In genomic region chr6:127457444-127458064, GRCh38 we compare ENCODE assay signal across 10 cellular contexts. TPM values are rescaled to one million over a fixed set of nuclear protein-coding genes. Genes with fewer than 3 reads are reported as not detected.
DNase-seq lines count a peak whose midpoint lies in the region; ATAC-seq and TF ChIP-seq lines count a peak whose summit lies in the region.
"Had no signal": no experiment of that assay in that cellular context is flagged by ENCODE, and none has a peak within 500 bp of the region (broad histone marks: within the 10 kb centered on the region; RNA-seq: fewer than 3 reads in every experiment).

No MANE protein-coding gene starts in this region.

- no peaks in the 10 kb centered on the region for H3K36me3 Mint-ChIP-seq in activated CD4-positive, alpha-beta T cell treated with anti-CD3 and anti-CD28 coated beads for 36 hours (ENCODE audit: low read depth)

- intact Hi-C loops in activated CD4-positive, alpha-beta T cell treated with anti-CD3 and anti-CD28 coated beads for 36 hours (cut with DNase I, micrococcal nuclease) = no loop called here

- no peak overlapping the region for H3K4me3 ChIP-seq in SJSA1
- H3K4me3 ChIP-seq in fibroblast of villous mesenchyme (ENCODE audit: low read depth, low read length) = no peak overlapping the region

- no peak for ATAC-seq in GM19455 (IDR thresholded peaks at IDR 0.05; ENCODE audit: unreplicated experiment)
- no peak for ATAC-seq in activated CD4-positive, alpha-beta T cell treated with anti-CD3 and anti-CD28 coated beads for 36 hours

- H3K27me3 ChIP-seq in SJSA1 (replicated peaks) = no peaks in the 10 kb centered on the region

- no peaks in the 10 kb centered on the region for H3K36me3 ChIP-seq in SJSA1

- H3K4me3 Mint-ChIP-seq in activated CD4-positive, alpha-beta T cell treated with anti-CD3 and anti-CD28 coated beads for 36 hours = no peak overlapping the region

- POLR2A ChIA-PET in activated CD4-positive, alpha-beta T cell treated with anti-CD3 and anti-CD28 coated beads for 36 hours (lab: Charles Lee) = no interaction called here

- CTCF ChIA-PET in activated CD4-positive, alpha-beta T cell treated with anti-CD3 and anti-CD28 coated beads for 36 hours (lab: Charles Lee) = interaction anchor here (0.6 to 0.8 kb wide), 2 partner anchors 9 to 521 kb away, joined by 3 read pairs; no protein-coding TSS in a partner anchor

- H3K9me3 ChIP-seq in SJSA1 (replicated peaks) = no peaks in the 10 kb centered on the region

- peaks cover 19% of the 10 kb centered on the region for H3K4me1 ChIP-seq in SJSA1 (replicated peaks)

- H3K4me1 Mint-ChIP-seq in activated CD4-positive, alpha-beta T cell treated with anti-CD3 and anti-CD28 coated beads for 36 hours = no peaks in the 10 kb centered on the region

- H3K27ac ChIP-seq in SJSA1 = 0 out of 2 replicates have a peak overlapping the region, but pooled peaks have one; percentile 2

- H3K27me3 Mint-ChIP-seq in activated CD4-positive, alpha-beta T cell treated with anti-CD3 and anti-CD28 coated beads for 36 hours = peaks cover 3% of the 10 kb centered on the region

- no peak for TF ChIP-seq CTCF in fibroblast of villous mesenchyme (IDR thresholded peaks at IDR 0.05; ENCODE audit: insufficient read depth, low read depth, low read length)

- DNase-seq in EL = peak; percentile 60
- no peak for DNase-seq in SJSA1 (ENCODE audit: low read depth in 1 of 2, low spot score in 2 of 2)
- peak; percentile 82 for DNase-seq in fibroblast of villous mesenchyme (ENCODE audit: low read depth)
- DNase-seq in putamen (ENCODE audit: low spot score) = peak; percentile 57
- DNase-seq in HT-29 (ENCODE audit: low spot score) = no peak
- no peak for DNase-seq in activated CD4-positive, alpha-beta T cell treated with anti-CD3 and anti-CD28 coated beads for 36 hours
- DNase-seq in stimulated activated CD4-positive, alpha-beta T cell treated with anti-CD3 and anti-CD28 coated beads, Interleukin-12 subunit alpha, Interleukin-12 subunit beta, amount 100 ng/mL, for 4 hours = no peak
- DNase-seq: amniotic stem cell, NCI-H187 treated with DMSO at 0.1 percent for 48 hours had no signal

- no peak overlapping the region for H3K27ac Mint-ChIP-seq in activated CD4-positive, alpha-beta T cell treated with anti-CD3 and anti-CD28 coated beads for 36 hours

- no peaks in the 10 kb centered on the region for H3K9me3 Mint-ChIP-seq in activated CD4-positive, alpha-beta T cell treated with anti-CD3 and anti-CD28 coated beads for 36 hours (ENCODE audit: low read depth)

RNA-seq across cellular contexts. Expression of gene KIAA0408, which starts 1.6 kb away (rescaled TPM):
- 5.1 and 5.8 TPM in 2 replicates for total RNA-seq in SJSA1 (2014; rRNA removed; shearing (Covaris generic))
- 0.64 and 1.3 TPM in 2 replicates for total RNA-seq in fibroblast of villous mesenchyme
- not detected in 2 replicates for total RNA-seq in HT-29 (2014; rRNA removed; shearing (Covaris generic))
- total RNA-seq in activated CD4-positive, alpha-beta T cell treated with anti-CD3 and anti-CD28 coated beads for 36 hours = 1 to 10 TPM; 2.6 to 2.7 TPM

Comparison
In these comparisons a context has a peak if more than half of its experiments do, and no peak if none do; other contexts are left out.
1. DNase-seq: peak in EL (single experiment), fibroblast of villous mesenchyme (single experiment) and putamen (single experiment); none in SJSA1 (0 of 2), HT-29 (single experiment), activated CD4-positive, alpha-beta T cell treated with anti-CD3 and anti-CD28 coated beads for 36 hours (single experiment) and stimulated activated CD4-positive, alpha-beta T cell treated with anti-CD3 and anti-CD28 coated beads, Interleukin-12 subunit alpha, Interleukin-12 subunit beta, amount 100 ng/mL, for 4 hours (single experiment).